15 cellular contexts compared by ENCODE assay signal in the genomic region with DNA sequence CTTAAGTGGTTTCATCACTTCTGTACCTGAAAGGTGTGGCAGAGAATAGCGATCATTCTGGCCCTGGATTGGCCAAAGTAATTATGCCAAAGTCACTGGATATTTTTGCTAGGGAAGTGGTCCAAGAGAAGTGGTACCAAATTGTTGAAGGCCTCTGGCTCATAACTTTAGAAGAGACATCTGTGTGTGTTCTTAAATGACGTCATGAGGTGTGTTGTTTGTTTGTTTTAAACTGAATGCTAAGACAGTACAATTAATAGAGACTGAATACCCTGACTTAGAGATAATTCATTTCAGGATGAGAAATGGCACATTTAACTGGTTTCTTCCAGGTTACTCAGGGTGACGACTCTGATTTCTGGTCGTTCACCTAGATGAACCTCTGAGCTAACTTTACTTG. TPM values are rescaled to one million over a fixed set of nuclear protein-coding genes. Genes with fewer than 3 reads are reported as not detected.
DNase-seq lines count a peak whose midpoint lies in the region; ATAC-seq and TF ChIP-seq lines count a peak whose summit lies in the region.
"Had no signal": no experiment of that assay in that cellular context is flagged by ENCODE, and none has a peak within 500 bp of the region (broad histone marks: within the 10 kb centered on the region; RNA-seq: fewer than 3 reads in every experiment).

No MANE protein-coding gene starts in this region.

- no peak overlapping the region for H3K27ac ChIP-seq in ACC112 (ENCODE audit: low read depth, low read length)
- no peak overlapping the region for H3K27ac ChIP-seq in CD8-positive, alpha-beta memory T cell (ENCODE audit: low read depth, low read length)
- no peak overlapping the region for H3K27ac ChIP-seq in suprapubic skin
- H3K27ac ChIP-seq: ascending aorta, foreskin keratinocyte had no signal

- no peak for TF ChIP-seq POLR2A in suprapubic skin (IDR thresholded peaks at IDR 0.05)

- peaks cover 0 to 2% of the 10 kb centered on the region in 2 donors for H3K27me3 Mint-ChIP-seq in CD8-positive, alpha-beta memory T cell
- H3K27me3 Mint-ChIP-seq in T-helper 17 cell, result no peaks in the 10 kb centered on the region
- H3K27me3 Mint-ChIP-seq in naive thymus-derived CD8-positive, alpha-beta T cell, result no peaks in the 10 kb centered on the region
- H3K27me3 Mint-ChIP-seq: activated CD4-positive, alpha-beta memory T cell treated with anti-CD3 and anti-CD28 coated beads for 36 hours had no signal

- DNase-seq in CD8-positive, alpha-beta memory T cell, result no peak
- DNase-seq in T-helper 17 cell (no peak), NCI-H1105 treated with DMSO at 0.1 percent for 48 hours (lab: John Stamatoyannopoulos, UW) (no peak), COR-L47 (lab: John Stamatoyannopoulos, UW) (no peak), suprapubic skin (ENCODE audit: low spot score in 2 of 2) (no peak)
- DNase-seq in naive thymus-derived CD8-positive, alpha-beta T cell, result no peak
- DNase-seq: activated CD4-positive, alpha-beta memory T cell treated with anti-CD3 and anti-CD28 coated beads for 36 hours; DMS153; foreskin keratinocyte; NCI-H510A; SIG-M5 had no signal

- no peak for TF ChIP-seq CTCF in suprapubic skin (IDR thresholded peaks at IDR 0.05)

- H3K27me3 ChIP-seq in ACC112 (ENCODE audit: insufficient read depth, low read length) (no peaks in the 10 kb centered on the region), suprapubic skin (no peaks in the 10 kb centered on the region)
- no peaks in the 10 kb centered on the region for H3K27me3 ChIP-seq in CD8-positive, alpha-beta memory T cell (ENCODE audit: insufficient read depth, low read length, poor library complexity, severe bottlenecking)
- H3K27me3 ChIP-seq: ascending aorta, foreskin keratinocyte had no signal

- 84% methylated on average over 4 of the region's 4 CpGs for WGBS in suprapubic skin

- POLR2A ChIA-PET in CD8-positive, alpha-beta memory T cell (lab: Charles Lee), result no interaction called here
- POLR2A ChIA-PET in naive thymus-derived CD8-positive, alpha-beta T cell (lab: Charles Lee), result no interaction called here

- H3K9me3 ChIP-seq in CD8-positive, alpha-beta memory T cell (ENCODE audit: low read length), result no peaks in the 10 kb centered on the region
- no peaks in the 10 kb centered on the region for H3K9me3 ChIP-seq in T-helper 17 cell (ENCODE audit: control insufficient read depth, low read length, poor library complexity, severe bottlenecking)
- H3K9me3 ChIP-seq in suprapubic skin, result no peaks in the 10 kb centered on the region
- H3K9me3 ChIP-seq: ascending aorta, HAP-1 had no signal

- H3K4me1 ChIP-seq in ACC112 (ENCODE audit: control insufficient read depth, insufficient read depth, low read length, unreplicated experiment) (peaks cover 26% of the 10 kb centered on the region), suprapubic skin (peaks cover 24% of the 10 kb centered on the region)
- H3K4me1 ChIP-seq in CD8-positive, alpha-beta memory T cell (ENCODE audit: insufficient read depth, low read length), result peaks cover 68% of the 10 kb centered on the region
- H3K4me1 ChIP-seq: foreskin keratinocyte had no signal

- peak overlapping the region; percentile 2 to 100 (median 93) for H3K27ac Mint-ChIP-seq in CD8-positive, alpha-beta memory T cell
- H3K27ac Mint-ChIP-seq in T-helper 17 cell, result peak overlapping the region; percentile 93
- H3K27ac Mint-ChIP-seq in naive thymus-derived CD8-positive, alpha-beta T cell, result peak overlapping the region in 8 of 10 donors; percentile 15 to 97 (median 68)
- H3K27ac Mint-ChIP-seq: activated CD4-positive, alpha-beta memory T cell treated with anti-CD3 and anti-CD28 coated beads for 36 hours had no signal

- CTCF ChIA-PET in CD8-positive, alpha-beta memory T cell (lab: Charles Lee), result no interaction called here

- H2AFZ ChIP-seq in ACC112 (ENCODE audit: low read length, unreplicated experiment), result no peak overlapping the region

- no peak for TF ChIP-seq EP300 in suprapubic skin (IDR thresholded peaks at IDR 0.05)

- ATAC-seq in T-helper 17 cell (no peak), GM19328 (IDR thresholded peaks at IDR 0.05; ENCODE audit: unreplicated experiment) (no peak)
- ATAC-seq in naive thymus-derived CD8-positive, alpha-beta T cell, result no peak
- ATAC-seq: foreskin keratinocyte had no signal

- peak overlapping the region; percentile 14; the same call in 1 of the 2 replicates for H3K4me3 ChIP-seq in ACC112 (ENCODE audit: low read depth, low read length)
- no peak overlapping the region for H3K4me3 ChIP-seq in CD8-positive, alpha-beta memory T cell (ENCODE audit: low read length)
- H3K4me3 ChIP-seq in suprapubic skin, result no peak overlapping the region
- H3K4me3 ChIP-seq: ascending aorta, HAP-1 had no signal

- peak overlapping the region in 6 of 7 donors; percentile 20 to 75 (median 26) for H3K4me3 Mint-ChIP-seq in CD8-positive, alpha-beta memory T cell
- no peak overlapping the region for H3K4me3 Mint-ChIP-seq in T-helper 17 cell
- peak overlapping the region in 9 of 10 donors; percentile 13 to 97 (median 45) for H3K4me3 Mint-ChIP-seq in naive thymus-derived CD8-positive, alpha-beta T cell
- H3K4me3 Mint-ChIP-seq: activated CD4-positive, alpha-beta memory T cell treated with anti-CD3 and anti-CD28 coated beads for 36 hours had no signal

- H3K9me3 Mint-ChIP-seq in CD8-positive, alpha-beta memory T cell, result no peaks in the 10 kb centered on the region
- H3K9me3 Mint-ChIP-seq in naive thymus-derived CD8-positive, alpha-beta T cell, result no peaks in the 10 kb centered on the region
- H3K9me3 Mint-ChIP-seq: activated CD4-positive, alpha-beta memory T cell treated with anti-CD3 and anti-CD28 coated beads for 36 hours had no signal

- peaks cover 44% of the 10 kb centered on the region for H3K36me3 ChIP-seq in ACC112 (ENCODE audit: insufficient read depth, low read length)
- H3K36me3 ChIP-seq in CD8-positive, alpha-beta memory T cell (ENCODE audit: insufficient read depth, low read length), result peaks cover 4% of the 10 kb centered on the region
- H3K36me3 ChIP-seq in suprapubic skin, result no peaks in the 10 kb centered on the region
- H3K36me3 ChIP-seq: ascending aorta had no signal

- peaks cover 66 to 85% (median 83%) of the 10 kb centered on the region in 3 donors for H3K4me1 Mint-ChIP-seq in CD8-positive, alpha-beta memory T cell
- peaks cover 51% of the 10 kb centered on the region for H3K4me1 Mint-ChIP-seq in T-helper 17 cell
- H3K4me1 Mint-ChIP-seq in naive thymus-derived CD8-positive, alpha-beta T cell, result peaks cover 40 to 79% (median 73%) of the 10 kb centered on the region in 4 donors

- peaks cover 0 to 42% (median 9%) of the 10 kb centered on the region in 3 donors for H3K36me3 Mint-ChIP-seq in CD8-positive, alpha-beta memory T cell
- peaks cover 5% of the 10 kb centered on the region for H3K36me3 Mint-ChIP-seq in T-helper 17 cell (ENCODE audit: low read depth)
- H3K36me3 Mint-ChIP-seq in naive thymus-derived CD8-positive, alpha-beta T cell, result peaks cover 0 to 35% (median 2%) of the 10 kb centered on the region in 3 donors

- peaks cover 80% of the 10 kb centered on the region for H3K79me2 ChIP-seq in ACC112 (ENCODE audit: control insufficient read depth, insufficient read depth, low read length, unreplicated experiment)

RNA-seq across cellular contexts. Expression of a gene that starts 3.3 kb away (rescaled TPM):
- total RNA-seq in CD8-positive, alpha-beta memory T cell, result 10 to 100 TPM; 36.6 to 40.3 TPM
- polyA plus RNA-seq in CD8-positive, alpha-beta memory T cell, result 31.5 TPM
- total RNA-seq in T-helper 17 cell (10 to 100 TPM; 23.7 to 30.8 TPM), suprapubic skin (10 to 100 TPM; 10.9 to 20.4 (median 17.9) TPM)
- 10 to 100 TPM; 34.0 to 34.3 TPM for total RNA-seq in naive thymus-derived CD8-positive, alpha-beta T cell
- polyA plus RNA-seq in naive thymus-derived CD8-positive, alpha-beta T cell, result 10 to 100 TPM; 24.7 to 34.1 (median 28.4) TPM
